Comparison of ENCODE assay signal across 9 cellular contexts in genomic region chr3:187748050-187748481, GRCh38. TPM values are rescaled to one million over a fixed set of nuclear protein-coding genes. Genes with fewer than 3 reads are reported as not detected.
A peak's percentile ranks its signal among the peaks of the same experiment; 100 is the strongest.
DNase-seq lines count a peak whose midpoint lies in the region; ATAC-seq and TF ChIP-seq lines count a peak whose summit lies in the region.
"Had no signal": no experiment of that assay in that cellular context is flagged by ENCODE, and none has a peak within 500 bp of the region (broad histone marks: within the 10 kb centered on the region; RNA-seq: fewer than 3 reads in every experiment).

No MANE protein-coding gene starts in this region.

- DNase-seq in CMK (ENCODE audit: low read depth): peak; percentile 49
- peak; percentile 97 for DNase-seq in GM23338 (ENCODE audit: low spot score)
- peak; percentile 44 for DNase-seq in NCI-H187 treated with DMSO at 0.1 percent for 48 hours (lab: John Stamatoyannopoulos, UW)
- DNase-seq in T-helper 9 cell: peak; percentile 85
- peak; percentile 95 for DNase-seq in astrocyte of the hippocampus (ENCODE audit: low read depth, low spot score)
- DNase-seq in spleen: peak; percentile 97
- DNase-seq in 8988T: no peak

- no peaks in the 10 kb centered on the region; the same call in 2 of the 3 replicates for H3K36me3 Mint-ChIP-seq in GM23338 (ENCODE audit: low read depth)

- H3K27me3 Mint-ChIP-seq in GM23338 (ENCODE audit: insufficient read depth, low read depth, poor library complexity): peaks cover 14% of the 10 kb centered on the region

- peak overlapping the region; percentile 3; the same call in 1 of the 2 replicates for H3K4me2 ChIP-seq in GM23338

- H3K4me1 ChIP-seq in GM23338 (ENCODE audit: insufficient read depth) (peaks cover 37% of the 10 kb centered on the region), iPS-20b (ENCODE audit: insufficient read depth, low read length) (peaks cover 43% of the 10 kb centered on the region), spleen (peaks cover 19 to 68% (median 48%) of the 10 kb centered on the region in 6 donors)

- H3K4me3 Mint-ChIP-seq in GM23338: peak overlapping the region; percentile 42; the same call in 1 of the 3 replicates

- WGBS in spleen, 5 donors: 3 to 6% (median 5%) methylated on average over 2 of the region's 2 CpGs

- no peaks in the 10 kb centered on the region for H3K9me3 Mint-ChIP-seq in GM23338

- peak overlapping the region; percentile 100 for H3K27ac Mint-ChIP-seq in GM23338

- no peak overlapping the region for H3K4me3 ChIP-seq in GM23338
- H3K4me3 ChIP-seq in iPS-20b (ENCODE audit: low read length): no peak overlapping the region
- H3K4me3 ChIP-seq in spleen: no peak overlapping the region

- peaks cover 15% of the 10 kb centered on the region for H3K27me3 ChIP-seq in GM23338 (ENCODE audit: insufficient read depth)
- H3K27me3 ChIP-seq in iPS-20b (ENCODE audit: insufficient read depth, low read length): peaks cover 15% of the 10 kb centered on the region; the same call in 1 of the 2 replicates
- no peaks in the 10 kb centered on the region for H3K27me3 ChIP-seq in spleen (replicated peaks in 1 of 7)

- H3K27ac ChIP-seq in GM23338 (ENCODE audit: low read depth) (0 out of 2 replicates have a peak overlapping the region, but pooled peaks have one; percentile 0), iPS-20b (ENCODE audit: low read length) (no peak overlapping the region), spleen (peak overlapping the region in 6 of 8 donors; percentile 97 to 99 (median 99))

- H3F3A ChIP-seq in GM23338 (replicated peaks; ENCODE audit: low read depth): no peaks in the 10 kb centered on the region

- H4K20me1 ChIP-seq in GM23338 (replicated peaks; ENCODE audit: insufficient read depth): no peaks in the 10 kb centered on the region

- TF ChIP-seq CTCF in GM23338 (conservative IDR thresholded peaks at IDR 0.05; ENCODE audit: low read depth in 2 of 2) (peak; percentile 98), spleen (IDR thresholded peaks at IDR 0.05 in 8 of 11, conservative IDR thresholded peaks at IDR 0.05 in 3 of 11) (peak; percentile 84 to 98 (median 94))

- peak; percentile 65 for ATAC-seq in GM23338

- H3K79me2 ChIP-seq in GM23338 (replicated peaks; ENCODE audit: insufficient read depth): 0 out of 2 replicates have a peak, but pooled peaks cover 3% of the 10 kb centered on the region

- peaks cover 55% of the 10 kb centered on the region for H3K4me1 Mint-ChIP-seq in GM23338

- no peaks in the 10 kb centered on the region for H3K9me3 ChIP-seq in iPS-20b (ENCODE audit: insufficient read depth, low read depth, low read length)
- no peaks in the 10 kb centered on the region for H3K9me3 ChIP-seq in spleen

- intact Hi-C loops in spleen (cut with DNase I; ENCODE audit: low total_unique reads): loop anchor here (10.0 kb wide), 3 partner anchors 407 to 1487 kb away; partner anchors contain the start of gene LPP

- no peaks in the 10 kb centered on the region for H3K36me3 ChIP-seq in GM23338 (ENCODE audit: insufficient read depth)
- H3K36me3 ChIP-seq in iPS-20b (ENCODE audit: insufficient read depth, low read depth, low read length): no peaks in the 10 kb centered on the region
- H3K36me3 ChIP-seq in spleen: no peaks in the 10 kb centered on the region

- H3K9me2 ChIP-seq in GM23338 (ENCODE audit: insufficient read depth): no peaks in the 10 kb centered on the region

- H3K9ac ChIP-seq in iPS-20b (ENCODE audit: low read depth, low read length): peak overlapping the region; percentile 9; the same call in 1 of the 2 replicates

- H2AFZ ChIP-seq in GM23338: no peak overlapping the region

- TF ChIP-seq POLR2A in spleen (IDR thresholded peaks at IDR 0.05): no peak

TF ChIP-seq in GM23338, 12 proteins besides CTCF, POLR2A, EP300 and RAD21:
- TF ChIP-seq CREB1 (CRISPR knock-in tag; IDR thresholded peaks at IDR 0.05; ENCODE audit: low read depth) (peak; percentile 43; the same call in 1 of the 2 replicates), STAT1 (IDR thresholded peaks at IDR 0.05; ENCODE audit: unreplicated experiment) (no peak)

RNA-seq across cellular contexts. Expression of gene BCL6, which starts 2.8 kb away (rescaled TPM):
- total RNA-seq in GM23338 (2014; rRNA removed; shearing (Covaris generic)): 5.4 and 5.9 TPM in 2 replicates
- polyA plus RNA-seq in GM23338 (2016; fragmentation: Nextera tagmentation; extraction: Ambion mirVana) (2.5 and 2.6 TPM in 2 replicates), spleen (10 to 100 TPM in 2 of 3 donors, 1 to 10 TPM in 1; 9.5 to 13.9 (median 12.0) TPM)
- total RNA-seq in spleen: 100 to 1,000 TPM in 6 of 7 donors, 10 to 100 TPM in 1; 84.4 to 444 (median 168) TPM

RNA-seq across cellular contexts. Expression of gene RTP2, which starts 45.7 kb away (rescaled TPM):
- total RNA-seq in GM23338 (2014; rRNA removed; shearing (Covaris generic)): not detected in 2 replicates
- polyA plus RNA-seq in GM23338 (2016; fragmentation: Nextera tagmentation; extraction: Ambion mirVana): not detected in 2 replicates
- not detected for total RNA-seq in spleen
- not detected for polyA plus RNA-seq in spleen
- total RNA-seq: T-helper 1 cell treated with Interleukin-12 subunit alpha and Interleukin-12 subunit beta and Interleukin-4 antibody, amounts not matched to agents 30 ng/mL and 1 ng/mL, for 36 hours had no signal

Comparison
In these comparisons a context has a peak if more than half of its experiments do, and no peak if none do; other contexts are left out.
1. RNA of gene BCL6, which starts 2.8 kb away (total RNA-seq): 84.4 to 444 TPM in spleen; 5.4 to 5.9 TPM in GM23338; every median in the first group is over 10 times any median in the second.